Comparison of ENCODE assay signal across 1 cellular context in the genomic region with DNA sequence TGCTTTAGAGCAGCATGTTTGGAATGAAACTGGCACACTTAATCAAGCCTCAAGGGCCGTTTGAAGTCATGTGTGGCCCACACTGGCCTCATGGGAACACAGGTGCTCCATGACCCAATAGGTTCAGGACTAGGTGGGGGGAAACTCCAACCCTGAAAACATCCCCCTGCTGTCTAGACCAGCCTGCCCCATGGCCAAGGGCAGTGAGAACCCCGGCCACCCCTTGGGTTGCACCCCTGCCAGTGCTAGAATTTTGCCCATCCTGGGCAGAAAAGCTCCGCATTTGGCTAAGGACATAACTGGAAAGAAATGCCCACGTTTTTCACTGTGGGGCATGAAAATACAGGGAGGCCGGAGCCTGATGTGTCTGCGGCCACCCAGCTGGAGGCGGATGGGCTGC.
TF ChIP-seq lines count a peak whose summit lies in the region.

No MANE protein-coding gene starts in this region.

TF ChIP-seq in GM23338, 12 proteins besides CTCF, POLR2A, EP300 and RAD21:
- TF ChIP-seq, protein P1, sequence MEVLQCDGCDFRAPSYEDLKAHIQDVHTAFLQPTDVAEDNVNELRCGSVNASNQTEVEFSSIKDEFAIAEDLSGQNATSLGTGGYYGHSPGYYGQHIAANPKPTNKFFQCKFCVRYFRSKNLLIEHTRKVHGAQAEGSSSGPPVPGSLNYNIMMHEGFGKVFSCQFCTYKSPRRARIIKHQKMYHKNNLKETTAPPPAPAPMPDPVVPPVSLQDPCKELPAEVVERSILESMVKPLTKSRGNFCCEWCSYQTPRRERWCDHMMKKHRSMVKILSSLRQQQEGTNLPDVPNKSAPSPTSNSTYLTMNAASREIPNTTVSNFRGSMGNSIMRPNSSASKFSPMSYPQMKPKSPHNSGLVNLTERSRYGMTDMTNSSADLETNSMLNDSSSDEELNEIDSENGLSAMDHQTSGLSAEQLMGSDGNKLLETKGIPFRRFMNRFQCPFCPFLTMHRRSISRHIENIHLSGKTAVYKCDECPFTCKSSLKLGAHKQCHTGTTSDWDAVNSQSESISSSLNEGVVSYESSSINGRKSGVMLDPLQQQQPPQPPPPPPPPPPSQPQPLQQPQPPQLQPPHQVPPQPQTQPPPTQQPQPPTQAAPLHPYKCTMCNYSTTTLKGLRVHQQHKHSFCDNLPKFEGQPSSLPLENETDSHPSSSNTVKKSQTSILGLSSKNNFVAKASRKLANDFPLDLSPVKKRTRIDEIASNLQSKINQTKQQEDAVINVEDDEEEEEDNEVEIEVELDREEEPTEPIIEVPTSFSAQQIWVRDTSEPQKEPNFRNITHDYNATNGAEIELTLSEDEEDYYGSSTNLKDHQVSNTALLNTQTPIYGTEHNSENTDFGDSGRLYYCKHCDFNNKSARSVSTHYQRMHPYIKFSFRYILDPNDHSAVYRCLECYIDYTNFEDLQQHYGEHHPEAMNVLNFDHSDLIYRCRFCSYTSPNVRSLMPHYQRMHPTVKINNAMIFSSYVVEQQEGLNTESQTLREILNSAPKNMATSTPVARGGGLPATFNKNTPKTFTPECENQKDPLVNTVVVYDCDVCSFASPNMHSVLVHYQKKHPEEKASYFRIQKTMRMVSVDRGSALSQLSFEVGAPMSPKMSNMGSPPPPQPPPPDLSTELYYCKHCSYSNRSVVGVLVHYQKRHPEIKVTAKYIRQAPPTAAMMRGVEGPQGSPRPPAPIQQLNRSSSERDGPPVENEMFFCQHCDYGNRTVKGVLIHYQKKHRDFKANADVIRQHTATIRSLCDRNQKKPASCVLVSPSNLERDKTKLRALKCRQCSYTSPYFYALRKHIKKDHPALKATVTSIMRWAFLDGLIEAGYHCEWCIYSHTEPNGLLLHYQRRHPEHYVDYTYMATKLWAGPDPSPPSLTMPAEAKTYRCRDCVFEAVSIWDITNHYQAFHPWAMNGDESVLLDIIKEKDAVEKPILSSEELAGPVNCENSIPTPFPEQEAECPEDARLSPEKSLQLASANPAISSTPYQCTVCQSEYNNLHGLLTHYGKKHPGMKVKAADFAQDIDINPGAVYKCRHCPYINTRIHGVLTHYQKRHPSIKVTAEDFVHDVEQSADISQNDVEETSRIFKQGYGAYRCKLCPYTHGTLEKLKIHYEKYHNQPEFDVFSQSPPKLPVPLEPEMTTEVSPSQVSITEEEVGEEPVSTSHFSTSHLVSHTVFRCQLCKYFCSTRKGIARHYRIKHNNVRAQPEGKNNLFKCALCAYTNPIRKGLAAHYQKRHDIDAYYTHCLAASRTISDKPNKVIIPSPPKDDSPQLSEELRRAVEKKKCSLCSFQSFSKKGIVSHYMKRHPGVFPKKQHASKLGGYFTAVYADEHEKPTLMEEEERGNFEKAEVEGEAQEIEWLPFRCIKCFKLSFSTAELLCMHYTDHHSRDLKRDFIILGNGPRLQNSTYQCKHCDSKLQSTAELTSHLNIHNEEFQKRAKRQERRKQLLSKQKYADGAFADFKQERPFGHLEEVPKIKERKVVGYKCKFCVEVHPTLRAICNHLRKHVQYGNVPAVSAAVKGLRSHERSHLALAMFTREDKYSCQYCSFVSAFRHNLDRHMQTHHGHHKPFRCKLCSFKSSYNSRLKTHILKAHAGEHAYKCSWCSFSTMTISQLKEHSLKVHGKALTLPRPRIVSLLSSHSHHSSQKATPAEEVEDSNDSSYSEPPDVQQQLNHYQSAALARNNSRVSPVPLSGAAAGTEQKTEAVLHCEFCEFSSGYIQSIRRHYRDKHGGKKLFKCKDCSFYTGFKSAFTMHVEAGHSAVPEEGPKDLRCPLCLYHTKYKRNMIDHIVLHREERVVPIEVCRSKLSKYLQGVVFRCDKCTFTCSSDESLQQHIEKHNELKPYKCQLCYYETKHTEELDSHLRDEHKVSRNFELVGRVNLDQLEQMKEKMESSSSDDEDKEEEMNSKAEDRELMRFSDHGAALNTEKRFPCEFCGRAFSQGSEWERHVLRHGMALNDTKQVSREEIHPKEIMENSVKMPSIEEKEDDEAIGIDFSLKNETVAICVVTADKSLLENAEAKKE (CRISPR knock-in tag; IDR thresholded peaks at IDR 0.05): no peak
- TF ChIP-seq CREB1 (CRISPR knock-in tag; IDR thresholded peaks at IDR 0.05; ENCODE audit: low read depth) (no peak), POLR2AphosphoS5 (IDR thresholded peaks at IDR 0.05; ENCODE audit: low read depth) (no peak), EZH2 (IDR thresholded peaks at IDR 0.05; ENCODE audit: low read depth, unreplicated experiment) (no peak), NANOG (IDR thresholded peaks at IDR 0.05; ENCODE audit: borderline replicate concordance) (no peak)
- TF ChIP-seq, protein P2, sequence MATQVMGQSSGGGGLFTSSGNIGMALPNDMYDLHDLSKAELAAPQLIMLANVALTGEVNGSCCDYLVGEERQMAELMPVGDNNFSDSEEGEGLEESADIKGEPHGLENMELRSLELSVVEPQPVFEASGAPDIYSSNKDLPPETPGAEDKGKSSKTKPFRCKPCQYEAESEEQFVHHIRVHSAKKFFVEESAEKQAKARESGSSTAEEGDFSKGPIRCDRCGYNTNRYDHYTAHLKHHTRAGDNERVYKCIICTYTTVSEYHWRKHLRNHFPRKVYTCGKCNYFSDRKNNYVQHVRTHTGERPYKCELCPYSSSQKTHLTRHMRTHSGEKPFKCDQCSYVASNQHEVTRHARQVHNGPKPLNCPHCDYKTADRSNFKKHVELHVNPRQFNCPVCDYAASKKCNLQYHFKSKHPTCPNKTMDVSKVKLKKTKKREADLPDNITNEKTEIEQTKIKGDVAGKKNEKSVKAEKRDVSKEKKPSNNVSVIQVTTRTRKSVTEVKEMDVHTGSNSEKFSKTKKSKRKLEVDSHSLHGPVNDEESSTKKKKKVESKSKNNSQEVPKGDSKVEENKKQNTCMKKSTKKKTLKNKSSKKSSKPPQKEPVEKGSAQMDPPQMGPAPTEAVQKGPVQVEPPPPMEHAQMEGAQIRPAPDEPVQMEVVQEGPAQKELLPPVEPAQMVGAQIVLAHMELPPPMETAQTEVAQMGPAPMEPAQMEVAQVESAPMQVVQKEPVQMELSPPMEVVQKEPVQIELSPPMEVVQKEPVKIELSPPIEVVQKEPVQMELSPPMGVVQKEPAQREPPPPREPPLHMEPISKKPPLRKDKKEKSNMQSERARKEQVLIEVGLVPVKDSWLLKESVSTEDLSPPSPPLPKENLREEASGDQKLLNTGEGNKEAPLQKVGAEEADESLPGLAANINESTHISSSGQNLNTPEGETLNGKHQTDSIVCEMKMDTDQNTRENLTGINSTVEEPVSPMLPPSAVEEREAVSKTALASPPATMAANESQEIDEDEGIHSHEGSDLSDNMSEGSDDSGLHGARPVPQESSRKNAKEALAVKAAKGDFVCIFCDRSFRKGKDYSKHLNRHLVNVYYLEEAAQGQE (IDR thresholded peaks at IDR 0.05; ENCODE audit: unreplicated experiment): no peak
- TF ChIP-seq, protein P3, sequence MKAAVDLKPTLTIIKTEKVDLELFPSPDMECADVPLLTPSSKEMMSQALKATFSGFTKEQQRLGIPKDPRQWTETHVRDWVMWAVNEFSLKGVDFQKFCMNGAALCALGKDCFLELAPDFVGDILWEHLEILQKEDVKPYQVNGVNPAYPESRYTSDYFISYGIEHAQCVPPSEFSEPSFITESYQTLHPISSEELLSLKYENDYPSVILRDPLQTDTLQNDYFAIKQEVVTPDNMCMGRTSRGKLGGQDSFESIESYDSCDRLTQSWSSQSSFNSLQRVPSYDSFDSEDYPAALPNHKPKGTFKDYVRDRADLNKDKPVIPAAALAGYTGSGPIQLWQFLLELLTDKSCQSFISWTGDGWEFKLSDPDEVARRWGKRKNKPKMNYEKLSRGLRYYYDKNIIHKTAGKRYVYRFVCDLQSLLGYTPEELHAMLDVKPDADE (IDR thresholded peaks at IDR 0.05): no peak
